ENCODE assay signal across 1 cellular context in the genomic region with DNA sequence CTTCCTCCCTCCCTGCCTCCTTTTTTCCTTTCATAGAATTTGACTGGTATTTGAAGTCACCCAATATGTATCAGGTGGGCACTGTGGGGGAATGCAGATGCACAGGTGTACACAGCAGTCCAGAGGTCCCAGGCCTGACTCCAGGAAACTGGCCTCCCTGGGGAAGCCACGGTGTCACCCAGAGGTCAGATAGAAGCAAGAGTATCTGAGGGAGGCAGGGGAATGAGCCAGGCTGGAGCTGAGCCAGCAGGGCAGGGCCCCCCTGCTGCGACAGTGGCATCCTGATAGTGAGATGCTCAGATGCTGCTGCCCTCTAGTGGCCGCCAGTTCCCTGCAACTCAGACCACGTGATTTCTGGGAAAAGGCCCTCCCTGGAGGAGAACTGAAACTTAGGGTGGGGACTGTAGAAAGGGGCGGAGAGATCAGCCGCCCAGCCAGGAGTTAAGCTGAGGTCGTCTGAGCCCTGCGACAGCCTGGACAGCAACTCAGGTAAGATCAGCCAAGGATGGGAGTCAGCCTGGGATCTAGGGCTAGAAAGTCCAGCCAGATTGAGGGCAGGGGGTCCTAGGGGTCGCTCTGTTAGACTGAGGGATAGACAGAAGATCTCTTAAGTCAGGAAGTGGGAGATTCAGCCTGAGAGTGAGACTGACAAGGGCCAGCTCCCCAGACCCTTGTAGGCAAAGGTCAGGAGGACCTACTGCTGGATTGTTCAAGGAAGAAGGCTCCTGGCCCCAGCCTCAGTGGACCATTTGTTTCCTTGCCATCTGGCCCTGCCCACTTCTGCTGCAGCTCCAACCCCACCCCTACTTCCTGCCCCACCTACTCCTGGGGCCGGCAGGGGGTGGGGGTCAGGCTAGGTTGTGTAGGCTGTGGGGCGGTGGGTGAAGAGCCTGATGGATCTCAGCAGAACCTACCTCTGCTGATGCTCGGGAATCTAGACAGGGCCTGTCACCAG.
A peak's percentile ranks its signal among the peaks of the same experiment; 100 is the strongest.
TF ChIP-seq lines count a peak whose summit lies in the region.

A gene with protein sequence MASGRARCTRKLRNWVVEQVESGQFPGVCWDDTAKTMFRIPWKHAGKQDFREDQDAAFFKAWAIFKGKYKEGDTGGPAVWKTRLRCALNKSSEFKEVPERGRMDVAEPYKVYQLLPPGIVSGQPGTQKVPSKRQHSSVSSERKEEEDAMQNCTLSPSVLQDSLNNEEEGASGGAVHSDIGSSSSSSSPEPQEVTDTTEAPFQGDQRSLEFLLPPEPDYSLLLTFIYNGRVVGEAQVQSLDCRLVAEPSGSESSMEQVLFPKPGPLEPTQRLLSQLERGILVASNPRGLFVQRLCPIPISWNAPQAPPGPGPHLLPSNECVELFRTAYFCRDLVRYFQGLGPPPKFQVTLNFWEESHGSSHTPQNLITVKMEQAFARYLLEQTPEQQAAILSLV (plus strand): TSS at position 416 of the 955 bp plus-strand sequence. CDS start 880 bp downstream, outside the sequence.

TF ChIP-seq in GM23338, 12 proteins besides CTCF, POLR2A, EP300 and RAD21:
- TF ChIP-seq, protein P1, sequence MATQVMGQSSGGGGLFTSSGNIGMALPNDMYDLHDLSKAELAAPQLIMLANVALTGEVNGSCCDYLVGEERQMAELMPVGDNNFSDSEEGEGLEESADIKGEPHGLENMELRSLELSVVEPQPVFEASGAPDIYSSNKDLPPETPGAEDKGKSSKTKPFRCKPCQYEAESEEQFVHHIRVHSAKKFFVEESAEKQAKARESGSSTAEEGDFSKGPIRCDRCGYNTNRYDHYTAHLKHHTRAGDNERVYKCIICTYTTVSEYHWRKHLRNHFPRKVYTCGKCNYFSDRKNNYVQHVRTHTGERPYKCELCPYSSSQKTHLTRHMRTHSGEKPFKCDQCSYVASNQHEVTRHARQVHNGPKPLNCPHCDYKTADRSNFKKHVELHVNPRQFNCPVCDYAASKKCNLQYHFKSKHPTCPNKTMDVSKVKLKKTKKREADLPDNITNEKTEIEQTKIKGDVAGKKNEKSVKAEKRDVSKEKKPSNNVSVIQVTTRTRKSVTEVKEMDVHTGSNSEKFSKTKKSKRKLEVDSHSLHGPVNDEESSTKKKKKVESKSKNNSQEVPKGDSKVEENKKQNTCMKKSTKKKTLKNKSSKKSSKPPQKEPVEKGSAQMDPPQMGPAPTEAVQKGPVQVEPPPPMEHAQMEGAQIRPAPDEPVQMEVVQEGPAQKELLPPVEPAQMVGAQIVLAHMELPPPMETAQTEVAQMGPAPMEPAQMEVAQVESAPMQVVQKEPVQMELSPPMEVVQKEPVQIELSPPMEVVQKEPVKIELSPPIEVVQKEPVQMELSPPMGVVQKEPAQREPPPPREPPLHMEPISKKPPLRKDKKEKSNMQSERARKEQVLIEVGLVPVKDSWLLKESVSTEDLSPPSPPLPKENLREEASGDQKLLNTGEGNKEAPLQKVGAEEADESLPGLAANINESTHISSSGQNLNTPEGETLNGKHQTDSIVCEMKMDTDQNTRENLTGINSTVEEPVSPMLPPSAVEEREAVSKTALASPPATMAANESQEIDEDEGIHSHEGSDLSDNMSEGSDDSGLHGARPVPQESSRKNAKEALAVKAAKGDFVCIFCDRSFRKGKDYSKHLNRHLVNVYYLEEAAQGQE (IDR thresholded peaks at IDR 0.05; ENCODE audit: unreplicated experiment), result peak; percentile 37
- peak; percentile 55 for TF ChIP-seq POLR2AphosphoS5 (IDR thresholded peaks at IDR 0.05; ENCODE audit: low read depth)
- TF ChIP-seq, protein P2, sequence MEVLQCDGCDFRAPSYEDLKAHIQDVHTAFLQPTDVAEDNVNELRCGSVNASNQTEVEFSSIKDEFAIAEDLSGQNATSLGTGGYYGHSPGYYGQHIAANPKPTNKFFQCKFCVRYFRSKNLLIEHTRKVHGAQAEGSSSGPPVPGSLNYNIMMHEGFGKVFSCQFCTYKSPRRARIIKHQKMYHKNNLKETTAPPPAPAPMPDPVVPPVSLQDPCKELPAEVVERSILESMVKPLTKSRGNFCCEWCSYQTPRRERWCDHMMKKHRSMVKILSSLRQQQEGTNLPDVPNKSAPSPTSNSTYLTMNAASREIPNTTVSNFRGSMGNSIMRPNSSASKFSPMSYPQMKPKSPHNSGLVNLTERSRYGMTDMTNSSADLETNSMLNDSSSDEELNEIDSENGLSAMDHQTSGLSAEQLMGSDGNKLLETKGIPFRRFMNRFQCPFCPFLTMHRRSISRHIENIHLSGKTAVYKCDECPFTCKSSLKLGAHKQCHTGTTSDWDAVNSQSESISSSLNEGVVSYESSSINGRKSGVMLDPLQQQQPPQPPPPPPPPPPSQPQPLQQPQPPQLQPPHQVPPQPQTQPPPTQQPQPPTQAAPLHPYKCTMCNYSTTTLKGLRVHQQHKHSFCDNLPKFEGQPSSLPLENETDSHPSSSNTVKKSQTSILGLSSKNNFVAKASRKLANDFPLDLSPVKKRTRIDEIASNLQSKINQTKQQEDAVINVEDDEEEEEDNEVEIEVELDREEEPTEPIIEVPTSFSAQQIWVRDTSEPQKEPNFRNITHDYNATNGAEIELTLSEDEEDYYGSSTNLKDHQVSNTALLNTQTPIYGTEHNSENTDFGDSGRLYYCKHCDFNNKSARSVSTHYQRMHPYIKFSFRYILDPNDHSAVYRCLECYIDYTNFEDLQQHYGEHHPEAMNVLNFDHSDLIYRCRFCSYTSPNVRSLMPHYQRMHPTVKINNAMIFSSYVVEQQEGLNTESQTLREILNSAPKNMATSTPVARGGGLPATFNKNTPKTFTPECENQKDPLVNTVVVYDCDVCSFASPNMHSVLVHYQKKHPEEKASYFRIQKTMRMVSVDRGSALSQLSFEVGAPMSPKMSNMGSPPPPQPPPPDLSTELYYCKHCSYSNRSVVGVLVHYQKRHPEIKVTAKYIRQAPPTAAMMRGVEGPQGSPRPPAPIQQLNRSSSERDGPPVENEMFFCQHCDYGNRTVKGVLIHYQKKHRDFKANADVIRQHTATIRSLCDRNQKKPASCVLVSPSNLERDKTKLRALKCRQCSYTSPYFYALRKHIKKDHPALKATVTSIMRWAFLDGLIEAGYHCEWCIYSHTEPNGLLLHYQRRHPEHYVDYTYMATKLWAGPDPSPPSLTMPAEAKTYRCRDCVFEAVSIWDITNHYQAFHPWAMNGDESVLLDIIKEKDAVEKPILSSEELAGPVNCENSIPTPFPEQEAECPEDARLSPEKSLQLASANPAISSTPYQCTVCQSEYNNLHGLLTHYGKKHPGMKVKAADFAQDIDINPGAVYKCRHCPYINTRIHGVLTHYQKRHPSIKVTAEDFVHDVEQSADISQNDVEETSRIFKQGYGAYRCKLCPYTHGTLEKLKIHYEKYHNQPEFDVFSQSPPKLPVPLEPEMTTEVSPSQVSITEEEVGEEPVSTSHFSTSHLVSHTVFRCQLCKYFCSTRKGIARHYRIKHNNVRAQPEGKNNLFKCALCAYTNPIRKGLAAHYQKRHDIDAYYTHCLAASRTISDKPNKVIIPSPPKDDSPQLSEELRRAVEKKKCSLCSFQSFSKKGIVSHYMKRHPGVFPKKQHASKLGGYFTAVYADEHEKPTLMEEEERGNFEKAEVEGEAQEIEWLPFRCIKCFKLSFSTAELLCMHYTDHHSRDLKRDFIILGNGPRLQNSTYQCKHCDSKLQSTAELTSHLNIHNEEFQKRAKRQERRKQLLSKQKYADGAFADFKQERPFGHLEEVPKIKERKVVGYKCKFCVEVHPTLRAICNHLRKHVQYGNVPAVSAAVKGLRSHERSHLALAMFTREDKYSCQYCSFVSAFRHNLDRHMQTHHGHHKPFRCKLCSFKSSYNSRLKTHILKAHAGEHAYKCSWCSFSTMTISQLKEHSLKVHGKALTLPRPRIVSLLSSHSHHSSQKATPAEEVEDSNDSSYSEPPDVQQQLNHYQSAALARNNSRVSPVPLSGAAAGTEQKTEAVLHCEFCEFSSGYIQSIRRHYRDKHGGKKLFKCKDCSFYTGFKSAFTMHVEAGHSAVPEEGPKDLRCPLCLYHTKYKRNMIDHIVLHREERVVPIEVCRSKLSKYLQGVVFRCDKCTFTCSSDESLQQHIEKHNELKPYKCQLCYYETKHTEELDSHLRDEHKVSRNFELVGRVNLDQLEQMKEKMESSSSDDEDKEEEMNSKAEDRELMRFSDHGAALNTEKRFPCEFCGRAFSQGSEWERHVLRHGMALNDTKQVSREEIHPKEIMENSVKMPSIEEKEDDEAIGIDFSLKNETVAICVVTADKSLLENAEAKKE (CRISPR knock-in tag; IDR thresholded peaks at IDR 0.05), result no peak
